ENCODE assay signal across 25 cellular contexts in genomic region chr17:74098378-74099024, GRCh38.
"Had no signal": no experiment of that assay in that cellular context is flagged by ENCODE, and none has a peak within 500 bp of the region (broad histone marks: within the 10 kb centered on the region; RNA-seq: fewer than 3 reads in every experiment).

No MANE protein-coding gene starts in this region.

- H3K9me3 ChIP-seq: adrenal gland, ascending aorta, spleen, testis, transverse colon had no signal

- H3K36me3 Mint-ChIP-seq: activated naive CD8-positive, alpha-beta T cell treated with anti-CD3 and anti-CD28 coated beads for 36 hours; brain; naive thymus-derived CD4-positive, alpha-beta T cell had no signal

- H3K9ac ChIP-seq: parathyroid adenoma had no signal

- H3K4me1 ChIP-seq: adrenal gland, ascending aorta, parathyroid adenoma, testis, transverse colon had no signal

- H3K4me3 Mint-ChIP-seq: activated naive CD4-positive, alpha-beta T cell treated with anti-CD3 and anti-CD28 coated beads for 36 hours; activated naive CD8-positive, alpha-beta T cell treated with anti-CD3 and anti-CD28 coated beads for 36 hours; brain; naive thymus-derived CD4-positive, alpha-beta T cell; neural crest cell; T-helper 2 cell treated with Interferon-gamma antibody and Interleukin-4, amounts not matched to agents 5 μg/mL and 100 μg/mL, for 36 hours had no signal

- DNase-seq: activated CD4-positive, alpha-beta T cell treated with anti-CD3 and anti-CD28 coated beads for 4 hours; activated CD4-positive, alpha-beta T cell treated with anti-CD3 and anti-CD28 coated beads, Interleukin-2, amount 50 U/mL, for 4 hours; activated effector memory CD4-positive, alpha-beta T cell treated with Interleukin-2 at 50 U/mL for 16 hours; activated naive CD4-positive, alpha-beta T cell treated with anti-CD3 and anti-CD28 coated beads for 36 hours; activated naive CD8-positive, alpha-beta T cell treated with anti-CD3 and anti-CD28 coated beads for 36 hours; activated T-cell treated with anti-CD3 and anti-CD28 coated beads for 4 hours; adrenal gland; effector memory CD4-positive, alpha-beta T cell; islet precursor cell; left ventricle myocardium superior; naive thymus-derived CD4-positive, alpha-beta T cell; right cardiac atrium; spleen; stimulated activated naive CD4-positive, alpha-beta T cell; T-helper 1 cell; testis; transverse colon had no signal

- H3K27ac ChIP-seq: adrenal gland, ascending aorta, coronary artery, parathyroid adenoma, spleen, testis, transverse colon had no signal

- H3K4me1 Mint-ChIP-seq: activated naive CD8-positive, alpha-beta T cell treated with anti-CD3 and anti-CD28 coated beads for 36 hours had no signal

- H3K36me3 ChIP-seq: adrenal gland, ascending aorta, spleen, transverse colon had no signal

- H3K27me3 ChIP-seq: adrenal gland, ascending aorta, testis had no signal

- H3K27ac Mint-ChIP-seq: activated naive CD4-positive, alpha-beta T cell treated with anti-CD3 and anti-CD28 coated beads for 36 hours; activated naive CD8-positive, alpha-beta T cell treated with anti-CD3 and anti-CD28 coated beads for 36 hours; brain; naive thymus-derived CD4-positive, alpha-beta T cell; T-helper 2 cell treated with Interferon-gamma antibody and Interleukin-4, amounts not matched to agents 5 μg/mL and 100 μg/mL, for 36 hours had no signal

- H3K4me3 ChIP-seq: adrenal gland, ascending aorta, coronary artery, dorsolateral prefrontal cortex, spleen, testis, transverse colon had no signal

- FAIRE-seq: frontal cortex had no signal

- H3K9me3 Mint-ChIP-seq: activated naive CD4-positive, alpha-beta T cell treated with anti-CD3 and anti-CD28 coated beads for 36 hours; activated naive CD8-positive, alpha-beta T cell treated with anti-CD3 and anti-CD28 coated beads for 36 hours; neural crest cell; T-helper 2 cell treated with Interferon-gamma antibody and Interleukin-4, amounts not matched to agents 5 μg/mL and 100 μg/mL, for 36 hours had no signal
